Comparison of ENCODE assay signal across 15 cellular contexts in the genomic region with DNA sequence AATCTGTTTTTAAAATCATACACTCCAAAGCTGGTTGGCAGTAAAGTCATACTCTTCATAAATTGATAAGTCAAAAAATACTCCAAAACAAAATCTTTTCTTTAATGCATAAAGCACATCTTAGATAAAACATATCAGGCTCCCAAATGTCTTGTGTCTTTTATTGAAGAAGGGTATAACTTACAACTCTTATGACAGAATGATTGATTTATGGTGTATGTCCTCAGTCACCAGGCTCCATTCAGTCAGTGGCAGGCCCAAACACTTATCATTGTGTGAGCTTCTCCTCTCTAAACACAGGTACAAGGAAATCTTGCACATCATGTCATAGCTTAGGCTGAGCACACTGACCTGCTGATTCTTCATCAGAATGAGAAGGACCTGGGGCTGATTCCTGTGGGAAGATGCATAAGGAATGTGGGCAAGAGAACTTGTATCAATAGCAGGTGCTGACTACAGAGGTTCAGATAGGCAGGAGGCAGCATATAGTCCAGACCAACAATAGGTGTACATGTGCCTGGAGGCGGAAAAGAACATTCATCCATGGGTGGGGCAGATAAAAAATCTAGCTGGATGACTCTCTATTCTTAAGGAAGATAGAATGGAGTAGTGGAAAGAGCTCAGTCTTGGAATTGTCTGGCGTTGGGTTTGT. TPM values are rescaled to one million over a fixed set of nuclear protein-coding genes. Genes with fewer than 3 reads are reported as not detected.
A peak's percentile ranks its signal among the peaks of the same experiment; 100 is the strongest.
DNase-seq lines count a peak whose midpoint lies in the region; ATAC-seq and TF ChIP-seq lines count a peak whose summit lies in the region.
"Had no signal": no experiment of that assay in that cellular context is flagged by ENCODE, and none has a peak within 500 bp of the region (broad histone marks: within the 10 kb centered on the region; RNA-seq: fewer than 3 reads in every experiment).

No MANE protein-coding gene starts in this region.

- TF ChIP-seq CTCF in ascending aorta (IDR thresholded peaks at IDR 0.05): no peak
- TF ChIP-seq CTCF in foreskin keratinocyte (conservative IDR thresholded peaks at IDR 0.05): no peak
- TF ChIP-seq CTCF in activated CD8-positive, alpha-beta T cell treated with anti-CD3 and anti-CD28 coated beads for 36 hours (IDR thresholded peaks at IDR 0.05): no peak

- no peaks in the 10 kb centered on the region for H3K9me3 ChIP-seq in GM23248 (ENCODE audit: low read depth)
- no peaks in the 10 kb centered on the region for H3K9me3 ChIP-seq in ascending aorta

- CTCF ChIA-PET in activated CD8-positive, alpha-beta T cell treated with anti-CD3 and anti-CD28 coated beads for 36 hours (lab: Charles Lee): interaction anchor here (0.8 to 3.2 kb wide), 6 partner anchors 10 to 225 kb away, joined by 3 to 12 read pairs (median 3); no protein-coding TSS in a partner anchor

- H3K4me1 ChIP-seq in GM23248 (ENCODE audit: insufficient read depth) (peaks cover 13% of the 10 kb centered on the region), ascending aorta (peaks cover 0 to 2% of the 10 kb centered on the region in 2 donors), foreskin keratinocyte (peaks cover 10% of the 10 kb centered on the region)

- H3K79me2 ChIP-seq in GM23248 (ENCODE audit: insufficient read depth): peaks cover 38% of the 10 kb centered on the region

- in situ Hi-C loops in GM23248 (cut with MboI): no loop called here

- peak overlapping the region; percentile 92; the same call in 1 of the 2 replicates for H2AFZ ChIP-seq in GM23248

- peaks cover 8 to 13% of the 10 kb centered on the region in 2 donors for H3K4me1 Mint-ChIP-seq in stimulated activated naive B cell treated with anti-CD40 and anti-IgM and Interleukin-4, amounts not matched to agents 10 μg/mL and 1 μg/mL and 100 μg/mL, for 72 hours
- H3K4me1 Mint-ChIP-seq in activated CD8-positive, alpha-beta T cell treated with anti-CD3 and anti-CD28 coated beads for 36 hours (ENCODE audit: low read depth): no peaks in the 10 kb centered on the region
- H3K4me1 Mint-ChIP-seq: activated CD8-positive, alpha-beta memory T cell treated with anti-CD3 and anti-CD28 coated beads, Interleukin-2, amount 10 ng/mL, durations not matched to agents 7 days and 5 days; immature natural killer cell had no signal

- H3K9ac ChIP-seq in GM23248: peak overlapping the region; percentile 87

- no peaks in the 10 kb centered on the region for H3K27me3 Mint-ChIP-seq in stimulated activated naive B cell treated with anti-CD40 and anti-IgM and Interleukin-4, amounts not matched to agents 10 μg/mL and 1 μg/mL and 100 μg/mL, for 72 hours
- peaks cover 2% of the 10 kb centered on the region for H3K27me3 Mint-ChIP-seq in activated CD8-positive, alpha-beta T cell treated with anti-CD3 and anti-CD28 coated beads for 36 hours

- H3K4me3 Mint-ChIP-seq in stimulated activated naive B cell treated with anti-CD40 and anti-IgM and Interleukin-4, amounts not matched to agents 10 μg/mL and 1 μg/mL and 100 μg/mL, for 72 hours: no peak overlapping the region
- H3K4me3 Mint-ChIP-seq in activated CD8-positive, alpha-beta T cell treated with anti-CD3 and anti-CD28 coated beads for 36 hours: no peak overlapping the region
- H3K4me3 Mint-ChIP-seq: activated CD8-positive, alpha-beta memory T cell treated with anti-CD3 and anti-CD28 coated beads, Interleukin-2, amount 10 ng/mL, durations not matched to agents 7 days and 5 days; immature natural killer cell had no signal

- no peaks in the 10 kb centered on the region for H3K9me2 ChIP-seq in GM23248 (ENCODE audit: insufficient read depth)

- peaks cover 0 to 8% of the 10 kb centered on the region in 2 donors for H3K9me3 Mint-ChIP-seq in stimulated activated naive B cell treated with anti-CD40 and anti-IgM and Interleukin-4, amounts not matched to agents 10 μg/mL and 1 μg/mL and 100 μg/mL, for 72 hours
- peaks cover 7% of the 10 kb centered on the region for H3K9me3 Mint-ChIP-seq in activated CD8-positive, alpha-beta T cell treated with anti-CD3 and anti-CD28 coated beads for 36 hours

- H4K20me1 ChIP-seq in GM23248 (ENCODE audit: insufficient read depth): no peaks in the 10 kb centered on the region

- peak; percentile 96 for ATAC-seq in foreskin keratinocyte
- no peak for ATAC-seq in stimulated activated naive B cell treated with anti-CD40 and anti-IgM and Interleukin-4, amounts not matched to agents 10 μg/mL and 1 μg/mL and 100 μg/mL, for 72 hours (replicated peaks)
- ATAC-seq in GM21717 (IDR thresholded peaks at IDR 0.05; ENCODE audit: unreplicated experiment): no peak
- ATAC-seq in activated CD8-positive, alpha-beta T cell treated with anti-CD3 and anti-CD28 coated beads for 36 hours: no peak
- ATAC-seq: activated CD8-positive, alpha-beta memory T cell treated with anti-CD3 and anti-CD28 coated beads, Interleukin-2, amount 10 ng/mL, durations not matched to agents 7 days and 5 days had no signal

- no peaks in the 10 kb centered on the region for H3K27me3 ChIP-seq in GM23248 (replicated peaks; ENCODE audit: insufficient read depth)
- no peaks in the 10 kb centered on the region for H3K27me3 ChIP-seq in ascending aorta
- no peaks in the 10 kb centered on the region for H3K27me3 ChIP-seq in foreskin keratinocyte

- peak overlapping the region; percentile 92; the same call in 1 of the 2 replicates for H3K27ac ChIP-seq in GM23248
- H3K27ac ChIP-seq in ascending aorta: no peak overlapping the region
- peak overlapping the region; percentile 5 for H3K27ac ChIP-seq in foreskin keratinocyte
- H3K27ac ChIP-seq: HL-60, WERI-Rb-1 had no signal

- H3K4me3 ChIP-seq in GM23248: peak overlapping the region; percentile 79
- peak overlapping the region; percentile 58 to 69 for H3K4me3 ChIP-seq in ascending aorta

- H3K27ac Mint-ChIP-seq in stimulated activated naive B cell treated with anti-CD40 and anti-IgM and Interleukin-4, amounts not matched to agents 10 μg/mL and 1 μg/mL and 100 μg/mL, for 72 hours: peak overlapping the region; percentile 33
- H3K27ac Mint-ChIP-seq in activated CD8-positive, alpha-beta T cell treated with anti-CD3 and anti-CD28 coated beads for 36 hours: no peak overlapping the region
- H3K27ac Mint-ChIP-seq: activated CD8-positive, alpha-beta memory T cell treated with anti-CD3 and anti-CD28 coated beads, Interleukin-2, amount 10 ng/mL, durations not matched to agents 7 days and 5 days; immature natural killer cell had no signal

- peak; percentile 23 for DNase-seq in GM23248
- no peak for DNase-seq in ascending aorta (ENCODE audit: low spot score in 2 of 2)
- peak; percentile 91 to 97 for DNase-seq in foreskin keratinocyte
- DNase-seq in stimulated activated naive B cell treated with anti-CD40 and anti-IgM and Interleukin-4, amounts not matched to agents 10 μg/mL and 1 μg/mL and 100 μg/mL, for 72 hours: no peak
- DNase-seq in NCI-H82 treated with DMSO at 0.1 percent for 48 hours (lab: John Stamatoyannopoulos, UW; ENCODE audit: unreplicated experiment): no peak
- no peak for DNase-seq in activated CD8-positive, alpha-beta T cell treated with anti-CD3 and anti-CD28 coated beads for 36 hours
- DNase-seq: activated CD8-positive, alpha-beta memory T cell treated with anti-CD3 and anti-CD28 coated beads, Interleukin-2, amount 10 ng/mL, durations not matched to agents 7 days and 5 days; activated naive CD4-positive, alpha-beta T cell treated with Interleukin-2 at 50 U/mL for 16 hours; immature natural killer cell; NCI-H2081; retina; WERI-Rb-1 had no signal

- no peaks in the 10 kb centered on the region for H3K36me3 ChIP-seq in GM23248 (ENCODE audit: low read depth)
- H3K36me3 ChIP-seq in ascending aorta: peaks cover 4 to 28% of the 10 kb centered on the region in 2 donors
- H3K36me3 ChIP-seq: WERI-Rb-1 had no signal

- intact Hi-C loops in ascending aorta (cut with DNase I): loop anchor here (2.0 to 5.0 kb wide), 2 partner anchors 141 to 233 kb away; partner anchors contain the start of gene DSE
- intact Hi-C loops in activated CD8-positive, alpha-beta T cell treated with anti-CD3 and anti-CD28 coated beads for 36 hours (cut with micrococcal nuclease): no loop called here

- peak overlapping the region; percentile 96 for H3K4me2 ChIP-seq in GM23248 (ENCODE audit: unreplicated experiment)

- POLR2A ChIA-PET in activated CD8-positive, alpha-beta T cell treated with anti-CD3 and anti-CD28 coated beads for 36 hours (lab: Charles Lee): no interaction called here

- no peaks in the 10 kb centered on the region for H3K36me3 Mint-ChIP-seq in stimulated activated naive B cell treated with anti-CD40 and anti-IgM and Interleukin-4, amounts not matched to agents 10 μg/mL and 1 μg/mL and 100 μg/mL, for 72 hours
- no peaks in the 10 kb centered on the region for H3K36me3 Mint-ChIP-seq in activated CD8-positive, alpha-beta T cell treated with anti-CD3 and anti-CD28 coated beads for 36 hours (ENCODE audit: low read depth)
- H3K36me3 Mint-ChIP-seq: activated CD8-positive, alpha-beta memory T cell treated with anti-CD3 and anti-CD28 coated beads, Interleukin-2, amount 10 ng/mL, durations not matched to agents 7 days and 5 days; immature natural killer cell had no signal

- H3F3A ChIP-seq in GM23248 (ENCODE audit: insufficient read depth): peaks cover 17% of the 10 kb centered on the region

- WGBS in GM23248 (ENCODE audit: low coverage in 1 of 2, low lambda C conversion rate in 2 of 2, missing lambda C conversion rate in 2 of 2), 2 experiments: 93 to 95% methylated on average over 2 of the region's 2 CpGs

RNA-seq across cellular contexts. Expression of gene CALHM5, which starts 1.9 kb away (rescaled TPM):
- 8.2 and 9.8 TPM in 2 replicates for total RNA-seq in GM23248 (2014; rRNA removed; shearing (Covaris generic))
- polyA plus RNA-seq in GM23248 (2016; fragmentation: Nextera tagmentation; extraction: Ambion mirVana): 0.51 TPM in 2 replicates
- 3.4 TPM for total RNA-seq in ascending aorta
- total RNA-seq in foreskin keratinocyte: 0.11 and 0.20 TPM in 2 replicates
- 0.03 and 0.10 TPM in 2 replicates for polyA plus RNA-seq in foreskin keratinocyte
- not detected for total RNA-seq in activated CD8-positive, alpha-beta T cell treated with anti-CD3 and anti-CD28 coated beads for 36 hours
- total RNA-seq: activated CD8-positive, alpha-beta memory T cell treated with anti-CD3 and anti-CD28 coated beads, Interleukin-2, amount 10 ng/mL, durations not matched to agents 7 days and 5 days had no signal
- polyA plus RNA-seq: immature natural killer cell had no signal

RNA-seq across cellular contexts. Expression of gene TRAPPC3L, which starts 32.1 kb away (rescaled TPM):
- total RNA-seq in GM23248 (2014; rRNA removed; shearing (Covaris generic)): 1.4 TPM in 1 of 2 replicates, not detected in the other
- 0.30 TPM in 1 of 2 replicates, not detected in the other for polyA plus RNA-seq in GM23248 (2016; fragmentation: Nextera tagmentation; extraction: Ambion mirVana)
- total RNA-seq in ascending aorta: not detected
- total RNA-seq in foreskin keratinocyte: 0.07 and 0.20 TPM in 2 replicates
- polyA plus RNA-seq in foreskin keratinocyte: 0.12 and 0.13 TPM in 2 replicates
- not detected for total RNA-seq in activated CD8-positive, alpha-beta T cell treated with anti-CD3 and anti-CD28 coated beads for 36 hours
- total RNA-seq: activated CD8-positive, alpha-beta memory T cell treated with anti-CD3 and anti-CD28 coated beads, Interleukin-2, amount 10 ng/mL, durations not matched to agents 7 days and 5 days; cerebellum had no signal

RNA-seq across cellular contexts. Expression of gene CALHM4, which starts 40.2 kb away (rescaled TPM):
- not detected in 2 replicates for total RNA-seq in GM23248 (2014; rRNA removed; shearing (Covaris generic))
- polyA plus RNA-seq in GM23248 (2016; fragmentation: Nextera tagmentation; extraction: Ambion mirVana) (not detected in 2 replicates), foreskin keratinocyte (0.17 and 0.19 TPM in 2 replicates)
- total RNA-seq in ascending aorta (not detected), foreskin keratinocyte (0.10 and 0.18 TPM in 2 replicates)
- total RNA-seq in activated CD8-positive, alpha-beta T cell treated with anti-CD3 and anti-CD28 coated beads for 36 hours: not detected
- total RNA-seq: activated CD8-positive, alpha-beta memory T cell treated with anti-CD3 and anti-CD28 coated beads, Interleukin-2, amount 10 ng/mL, durations not matched to agents 7 days and 5 days; cerebellum had no signal
- polyA plus RNA-seq: immature natural killer cell had no signal

RNA-seq across cellular contexts. Expression of gene CALHM6, which starts 52.2 kb away (rescaled TPM):
- total RNA-seq in GM23248 (2014; rRNA removed; shearing (Covaris generic)): not detected in 2 replicates
- polyA plus RNA-seq in GM23248 (2016; fragmentation: Nextera tagmentation; extraction: Ambion mirVana) (1.6 and 1.7 TPM in 2 replicates), foreskin keratinocyte (4.0 and 4.6 TPM in 2 replicates)
- total RNA-seq in ascending aorta (not detected), foreskin keratinocyte (3.0 and 3.2 TPM in 2 replicates)
- total RNA-seq in activated CD8-positive, alpha-beta T cell treated with anti-CD3 and anti-CD28 coated beads for 36 hours: 10 to 100 TPM; 10.9 to 11.3 TPM

RNA-seq across cellular contexts. Expression of gene RWDD1, which starts 58.0 kb away (rescaled TPM):
- 37.7 and 46.0 TPM in 2 replicates for total RNA-seq in GM23248 (2014; rRNA removed; shearing (Covaris generic))
- polyA plus RNA-seq in GM23248 (2016; fragmentation: Nextera tagmentation; extraction: Ambion mirVana) (102 and 112 TPM in 2 replicates), foreskin keratinocyte (67.4 and 91.9 TPM in 2 replicates)
- total RNA-seq in ascending aorta (11.0 TPM), foreskin keratinocyte (49.0 and 64.9 TPM in 2 replicates)
- 10 to 100 TPM; 44.3 to 46.0 TPM for total RNA-seq in activated CD8-positive, alpha-beta T cell treated with anti-CD3 and anti-CD28 coated beads for 36 hours

Comparison
In these comparisons a context has a peak if more than half of its experiments do, and no peak if none do; other contexts are left out.
1. DNase-seq: peak in GM23248 (single experiment) and foreskin keratinocyte (2 of 2); none in ascending aorta (0 of 2), stimulated activated naive B cell treated with anti-CD40 and anti-IgM and Interleukin-4, amounts not matched to agents 10 μg/mL and 1 μg/mL and 100 μg/mL, for 72 hours (single experiment), NCI-H82 treated with DMSO at 0.1 percent for 48 hours (single experiment) and activated CD8-positive, alpha-beta T cell treated with anti-CD3 and anti-CD28 coated beads for 36 hours (single experiment).
2. H3K27ac ChIP-seq: peak in GM23248 (single experiment) and foreskin keratinocyte (single experiment); none in ascending aorta (0 of 2).